In genomic region chr11:77993902-77994301, GRCh38 we compare ENCODE assay signal across 1 cellular context.
TF ChIP-seq lines count a peak whose summit lies in the region.

No MANE protein-coding gene starts in this region.

TF ChIP-seq in H1, 55 proteins besides CTCF, POLR2A, EP300 and RAD21:
- TF ChIP-seq CHD7 (IDR thresholded peaks at IDR 0.05; ENCODE audit: insufficient replicate concordance, low read length) (no peak), RBBP5 (IDR thresholded peaks at IDR 0.05; ENCODE audit: borderline replicate concordance, low read depth, low read length) (no peak), KDM5A (IDR thresholded peaks at IDR 0.05; ENCODE audit: low read length) (no peak), BRCA1 (IDR thresholded peaks at IDR 0.05; ENCODE audit: low read depth, low read length) (no peak), SP2 (IDR thresholded peaks at IDR 0.05; ENCODE audit: low read length) (no peak), HDAC6 (IDR thresholded peaks at IDR 0.05; ENCODE audit: low read depth, low read length) (no peak), TBP (IDR thresholded peaks at IDR 0.05; ENCODE audit: low read depth, low read length) (no peak), SIRT6 (IDR thresholded peaks at IDR 0.05; ENCODE audit: low read length) (no peak), CBX5 (IDR thresholded peaks at IDR 0.05; ENCODE audit: low read depth, low read length) (no peak), TAF1 (IDR thresholded peaks at IDR 0.05; ENCODE audit: low read depth, low read length) (no peak), ATF3 (IDR thresholded peaks at IDR 0.05; ENCODE audit: insufficient read depth, low read depth, low read length) (no peak), FOSL1 (IDR thresholded peaks at IDR 0.05; ENCODE audit: insufficient read depth, low read depth, low read length) (no peak), ZNF274 (IDR thresholded peaks at IDR 0.05; ENCODE audit: borderline replicate concordance, extremely low read depth, low read length) (no peak), SRF (IDR thresholded peaks at IDR 0.05; ENCODE audit: low read depth, low read length) (no peak), SAP30 (IDR thresholded peaks at IDR 0.05; ENCODE audit: insufficient read depth, insufficient replicate concordance, low read length) (no peak), E2F6 (IDR thresholded peaks at IDR 0.05) (no peak), NRF1 (IDR thresholded peaks at IDR 0.05; ENCODE audit: low read depth, low read length) (no peak)
